In the genomic region with DNA sequence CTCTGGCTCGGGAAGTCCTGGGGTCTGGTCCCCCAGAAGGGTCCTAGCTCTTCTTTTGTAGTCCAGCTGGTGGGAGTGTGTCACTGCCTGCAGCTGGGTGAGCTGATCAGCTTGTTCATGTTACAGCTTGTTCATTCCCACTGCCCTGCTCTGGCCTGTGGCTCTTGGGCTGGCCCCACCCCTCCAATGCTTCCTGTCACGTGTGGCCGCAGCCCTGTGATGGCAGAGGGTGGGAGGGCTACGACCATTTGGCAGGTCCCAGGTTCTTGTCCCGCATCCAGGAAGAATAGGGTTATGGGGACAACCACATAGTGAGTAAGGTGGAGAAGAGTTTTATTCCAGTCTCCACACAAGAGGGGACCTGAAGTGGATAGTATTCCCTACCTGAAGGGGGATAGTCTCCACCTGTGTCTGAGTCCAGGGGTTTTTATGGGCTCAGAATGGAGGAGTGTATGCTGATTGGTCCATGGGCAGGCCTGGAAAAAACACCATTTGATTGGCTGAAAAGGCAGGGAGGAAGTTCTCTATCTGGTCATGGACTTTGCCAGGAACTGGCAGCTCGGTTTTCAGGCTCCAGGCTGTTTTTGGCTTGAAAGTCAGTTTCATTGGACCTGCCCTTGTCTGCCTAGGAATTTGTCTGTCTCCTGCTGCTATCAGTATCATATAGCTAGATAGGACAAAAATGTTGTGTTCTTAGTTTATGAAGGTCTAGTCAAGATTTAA, we compare ENCODE assay signal across 1 cellular context.
TF ChIP-seq lines count a peak whose summit lies in the region.

No MANE protein-coding gene starts in this region.

TF ChIP-seq in HepG2, 621 proteins besides CTCF, POLR2A, EP300 and RAD21:
- TF ChIP-seq, protein P1, sequence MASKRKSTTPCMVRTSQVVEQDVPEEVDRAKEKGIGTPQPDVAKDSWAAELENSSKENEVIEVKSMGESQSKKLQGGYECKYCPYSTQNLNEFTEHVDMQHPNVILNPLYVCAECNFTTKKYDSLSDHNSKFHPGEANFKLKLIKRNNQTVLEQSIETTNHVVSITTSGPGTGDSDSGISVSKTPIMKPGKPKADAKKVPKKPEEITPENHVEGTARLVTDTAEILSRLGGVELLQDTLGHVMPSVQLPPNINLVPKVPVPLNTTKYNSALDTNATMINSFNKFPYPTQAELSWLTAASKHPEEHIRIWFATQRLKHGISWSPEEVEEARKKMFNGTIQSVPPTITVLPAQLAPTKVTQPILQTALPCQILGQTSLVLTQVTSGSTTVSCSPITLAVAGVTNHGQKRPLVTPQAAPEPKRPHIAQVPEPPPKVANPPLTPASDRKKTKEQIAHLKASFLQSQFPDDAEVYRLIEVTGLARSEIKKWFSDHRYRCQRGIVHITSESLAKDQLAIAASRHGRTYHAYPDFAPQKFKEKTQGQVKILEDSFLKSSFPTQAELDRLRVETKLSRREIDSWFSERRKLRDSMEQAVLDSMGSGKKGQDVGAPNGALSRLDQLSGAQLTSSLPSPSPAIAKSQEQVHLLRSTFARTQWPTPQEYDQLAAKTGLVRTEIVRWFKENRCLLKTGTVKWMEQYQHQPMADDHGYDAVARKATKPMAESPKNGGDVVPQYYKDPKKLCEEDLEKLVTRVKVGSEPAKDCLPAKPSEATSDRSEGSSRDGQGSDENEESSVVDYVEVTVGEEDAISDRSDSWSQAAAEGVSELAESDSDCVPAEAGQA (IDR thresholded peaks at IDR 0.05; ENCODE audit: low read depth), result no peak
- TF ChIP-seq, protein P1 (CRISPR knock-in tag; IDR thresholded peaks at IDR 0.05; ENCODE audit: borderline replicate concordance), result no peak
- TF ChIP-seq ZNF232 (CRISPR knock-in tag; IDR thresholded peaks at IDR 0.05; ENCODE audit: borderline replicate concordance), result no peak
- TF ChIP-seq JUN (CRISPR knock-in tag; IDR thresholded peaks at IDR 0.05), result no peak
